1 cellular context compared by ENCODE assay signal in genomic region chr14:68247867-68248266, GRCh38.
TF ChIP-seq lines count a peak whose summit lies in the region.

No MANE protein-coding gene starts in this region.

TF ChIP-seq in HEK293, 187 proteins besides CTCF, POLR2A, EP300 and RAD21 (continued from another document):
- TF ChIP-seq ZNF830 (tag by site-specific recombination; IDR thresholded peaks at IDR 0.05; ENCODE audit: low read depth) (no peak), ZNF501 (tag by site-specific recombination; IDR thresholded peaks at IDR 0.05) (no peak), ZNF202 (tag by site-specific recombination; IDR thresholded peaks at IDR 0.05; ENCODE audit: borderline replicate concordance) (no peak), ZNF777 (tag by site-specific recombination; IDR thresholded peaks at IDR 0.05; ENCODE audit: borderline replicate concordance) (no peak)
